ENCODE assay signal across 8 cellular contexts in genomic region chr19:38734426-38735256, GRCh38. TPM values are rescaled to one million over a fixed set of nuclear protein-coding genes. Genes with fewer than 3 reads are reported as not detected.
DNase-seq lines count a peak whose midpoint lies in the region; ATAC-seq and TF ChIP-seq lines count a peak whose summit lies in the region.

No MANE protein-coding gene starts in this region.

- H3K27ac Mint-ChIP-seq in GM23338: no peak overlapping the region
- H3K27ac Mint-ChIP-seq in T-helper 1 cell treated with Interleukin-12 subunit alpha and Interleukin-12 subunit beta and Interleukin-4 antibody, amounts not matched to agents 30 μg/mL and 1 μg/mL, for 36 hours: peak overlapping the region; percentile 85
- peak overlapping the region; percentile 79 to 93 for H3K27ac Mint-ChIP-seq in natural killer cell treated with Interleukin-12 subunit alpha and Interleukin-12 subunit beta and Interleukin-15 and Interleukin-18, amount 100 ng/mL, for 72 hours

- no peak for TF ChIP-seq CTCF in GM23338 (conservative IDR thresholded peaks at IDR 0.05; ENCODE audit: low read depth in 2 of 2)

- H3F3A ChIP-seq in GM23338 (replicated peaks; ENCODE audit: low read depth): peaks cover 13% of the 10 kb centered on the region; the same call in 1 of the 2 replicates

- H3K36me3 Mint-ChIP-seq in GM23338 (ENCODE audit: low read depth): peaks cover 30% of the 10 kb centered on the region
- peaks cover 16% of the 10 kb centered on the region for H3K36me3 Mint-ChIP-seq in T-helper 1 cell treated with Interleukin-12 subunit alpha and Interleukin-12 subunit beta and Interleukin-4 antibody, amounts not matched to agents 30 μg/mL and 1 μg/mL, for 36 hours (ENCODE audit: low read depth)
- no peaks in the 10 kb centered on the region for H3K36me3 Mint-ChIP-seq in natural killer cell treated with Interleukin-12 subunit alpha and Interleukin-12 subunit beta and Interleukin-15 and Interleukin-18, amount 100 ng/mL, for 72 hours

- H3K36me3 ChIP-seq in GM23338 (ENCODE audit: insufficient read depth): peaks cover 6% of the 10 kb centered on the region
- H3K36me3 ChIP-seq in duodenal mucosa (ENCODE audit: control insufficient read depth in 1 of 2, insufficient read depth in 2 of 2, low read length in 2 of 2): peaks cover 15 to 16% of the 10 kb centered on the region in 2 donors

- H3K4me2 ChIP-seq in GM23338: peak overlapping the region; percentile 84

- H3K27ac ChIP-seq in GM23338 (ENCODE audit: low read depth): no peak overlapping the region
- peak overlapping the region; percentile 76 for H3K27ac ChIP-seq in duodenal mucosa (ENCODE audit: low read depth, low read length)

- peak overlapping the region; percentile 56 to 57 for H3K9ac ChIP-seq in duodenal mucosa (ENCODE audit: low read depth in 1 of 2, low read length in 2 of 2)

- H3K4me3 Mint-ChIP-seq in GM23338: peak overlapping the region; percentile 75
- peak overlapping the region; percentile 74 for H3K4me3 Mint-ChIP-seq in T-helper 1 cell treated with Interleukin-12 subunit alpha and Interleukin-12 subunit beta and Interleukin-4 antibody, amounts not matched to agents 30 μg/mL and 1 μg/mL, for 36 hours
- peak overlapping the region; percentile 85 for H3K4me3 Mint-ChIP-seq in natural killer cell treated with Interleukin-12 subunit alpha and Interleukin-12 subunit beta and Interleukin-15 and Interleukin-18, amount 100 ng/mL, for 72 hours

- peaks cover 10% of the 10 kb centered on the region for H3K27me3 ChIP-seq in GM23338 (ENCODE audit: insufficient read depth)
- H3K27me3 ChIP-seq in duodenal mucosa (ENCODE audit: control insufficient read depth in 1 of 2, insufficient read depth in 2 of 2, low read length in 2 of 2): no peaks in the 10 kb centered on the region

- H2AFZ ChIP-seq in GM23338: no peak overlapping the region

- peaks cover 47% of the 10 kb centered on the region for H3K27me3 Mint-ChIP-seq in GM23338 (ENCODE audit: insufficient read depth, low read depth, poor library complexity)
- H3K27me3 Mint-ChIP-seq in T-helper 1 cell treated with Interleukin-12 subunit alpha and Interleukin-12 subunit beta and Interleukin-4 antibody, amounts not matched to agents 30 μg/mL and 1 μg/mL, for 36 hours (ENCODE audit: low read depth): peaks cover 11% of the 10 kb centered on the region
- H3K27me3 Mint-ChIP-seq in natural killer cell treated with Interleukin-12 subunit alpha and Interleukin-12 subunit beta and Interleukin-15 and Interleukin-18, amount 100 ng/mL, for 72 hours: no peaks in the 10 kb centered on the region

- no peaks in the 10 kb centered on the region for H3K9me2 ChIP-seq in GM23338 (ENCODE audit: insufficient read depth)

- peaks cover 6% of the 10 kb centered on the region for H4K20me1 ChIP-seq in GM23338 (replicated peaks; ENCODE audit: insufficient read depth)

- ATAC-seq in GM23338 (peak; percentile 6), GM19455 (IDR thresholded peaks at IDR 0.05; ENCODE audit: unreplicated experiment) (no peak), HG03135 (IDR thresholded peaks at IDR 0.05; ENCODE audit: unreplicated experiment) (no peak)
- ATAC-seq in natural killer cell treated with Interleukin-12 subunit alpha and Interleukin-12 subunit beta and Interleukin-15 and Interleukin-18, amount 100 ng/mL, for 72 hours: peak; percentile 43 to 48

- peak; percentile 46 for DNase-seq in AG20443 (ENCODE audit: low spot score)
- DNase-seq in GM23338 (ENCODE audit: low spot score): no peak
- no peak for DNase-seq in natural killer cell treated with Interleukin-12 subunit alpha and Interleukin-12 subunit beta and Interleukin-15 and Interleukin-18, amount 100 ng/mL, for 72 hours (ENCODE audit: low spot score)
- DNase-seq in NCI-H128 (lab: John Stamatoyannopoulos, UW; ENCODE audit: unreplicated experiment): no peak

- H3K4me1 Mint-ChIP-seq in GM23338: peaks cover 22% of the 10 kb centered on the region
- H3K4me1 Mint-ChIP-seq in T-helper 1 cell treated with Interleukin-12 subunit alpha and Interleukin-12 subunit beta and Interleukin-4 antibody, amounts not matched to agents 30 μg/mL and 1 μg/mL, for 36 hours (ENCODE audit: low read depth): peaks cover 23% of the 10 kb centered on the region
- peaks cover 40 to 60% of the 10 kb centered on the region in 2 donors for H3K4me1 Mint-ChIP-seq in natural killer cell treated with Interleukin-12 subunit alpha and Interleukin-12 subunit beta and Interleukin-15 and Interleukin-18, amount 100 ng/mL, for 72 hours (ENCODE audit: low read depth in 2 of 2)

- H3K9me3 ChIP-seq in duodenal mucosa (ENCODE audit: control insufficient read depth in 1 of 2, low read length in 2 of 2): no peaks in the 10 kb centered on the region

- peak overlapping the region; percentile 69 for H3K4me3 ChIP-seq in GM23338
- peak overlapping the region; percentile 22 to 63 for H3K4me3 ChIP-seq in duodenal mucosa (ENCODE audit: low read depth in 1 of 2, low read length in 2 of 2)

- peaks cover 13% of the 10 kb centered on the region for H3K4me1 ChIP-seq in GM23338 (ENCODE audit: insufficient read depth)
- peaks cover 42 to 48% of the 10 kb centered on the region in 2 donors for H3K4me1 ChIP-seq in duodenal mucosa (ENCODE audit: control insufficient read depth in 1 of 2, insufficient read depth in 2 of 2, low read length in 2 of 2)

- H3K9me3 Mint-ChIP-seq in GM23338: no peaks in the 10 kb centered on the region; the same call in 2 of the 3 replicates
- H3K9me3 Mint-ChIP-seq in T-helper 1 cell treated with Interleukin-12 subunit alpha and Interleukin-12 subunit beta and Interleukin-4 antibody, amounts not matched to agents 30 μg/mL and 1 μg/mL, for 36 hours: no peaks in the 10 kb centered on the region
- no peaks in the 10 kb centered on the region for H3K9me3 Mint-ChIP-seq in natural killer cell treated with Interleukin-12 subunit alpha and Interleukin-12 subunit beta and Interleukin-15 and Interleukin-18, amount 100 ng/mL, for 72 hours

- H3K79me2 ChIP-seq in GM23338 (replicated peaks; ENCODE audit: insufficient read depth): no peaks in the 10 kb centered on the region

TF ChIP-seq in GM23338, 12 proteins besides CTCF, POLR2A, EP300 and RAD21:
- TF ChIP-seq CREB1 (CRISPR knock-in tag; IDR thresholded peaks at IDR 0.05; ENCODE audit: low read depth): no peak
- no peak for TF ChIP-seq REST (IDR thresholded peaks at IDR 0.05; ENCODE audit: unreplicated experiment)

RNA-seq across cellular contexts. Expression of gene CAPN12, which starts 9.6 kb away (rescaled TPM):
- total RNA-seq in GM23338 (2014; rRNA removed; shearing (Covaris generic)): 8.0 and 20.5 TPM in 2 replicates
- 19.1 and 21.8 TPM in 2 replicates for polyA plus RNA-seq in GM23338 (2016; fragmentation: Nextera tagmentation; extraction: Ambion mirVana)
- total RNA-seq in natural killer cell treated with Interleukin-12 subunit alpha and Interleukin-12 subunit beta and Interleukin-15 and Interleukin-18, amount 100 ng/mL, for 72 hours: 10 to 100 TPM in 1 of 2 donors, 1 to 10 TPM in 1; 3.6 to 10.4 TPM

RNA-seq across cellular contexts. Expression of gene LGALS7, which starts 38.7 kb away (rescaled TPM):
- not detected in 2 replicates for total RNA-seq in GM23338 (2014; rRNA removed; shearing (Covaris generic))
- 1.6 and 4.8 TPM in 2 replicates for polyA plus RNA-seq in GM23338 (2016; fragmentation: Nextera tagmentation; extraction: Ambion mirVana)
- total RNA-seq in natural killer cell treated with Interleukin-12 subunit alpha and Interleukin-12 subunit beta and Interleukin-15 and Interleukin-18, amount 100 ng/mL, for 72 hours: not detected

RNA-seq across cellular contexts. Expression of gene LGALS7B, which starts 54.4 kb away (rescaled TPM):
- total RNA-seq in GM23338 (2014; rRNA removed; shearing (Covaris generic)): 2.4 TPM in 1 of 2 replicates, not detected in the other
- 6.6 and 8.6 TPM in 2 replicates for polyA plus RNA-seq in GM23338 (2016; fragmentation: Nextera tagmentation; extraction: Ambion mirVana)
- total RNA-seq in natural killer cell treated with Interleukin-12 subunit alpha and Interleukin-12 subunit beta and Interleukin-15 and Interleukin-18, amount 100 ng/mL, for 72 hours: not detected

Comparison
In these comparisons a context has a peak if more than half of its experiments do, and no peak if none do; other contexts are left out.
1. ATAC-seq: peak in GM23338 (single experiment) and natural killer cell treated with Interleukin-12 subunit alpha and Interleukin-12 subunit beta and Interleukin-15 and Interleukin-18, amount 100 ng/mL, for 72 hours (2 of 2); none in GM19455 (single experiment) and HG03135 (single experiment).
2. Peak in every context shown above with its lines, with median percentiles within 50 percentile points of each other: H3K4me3 Mint-ChIP-seq.